22 cellular contexts compared by ENCODE assay signal in the genomic region with DNA sequence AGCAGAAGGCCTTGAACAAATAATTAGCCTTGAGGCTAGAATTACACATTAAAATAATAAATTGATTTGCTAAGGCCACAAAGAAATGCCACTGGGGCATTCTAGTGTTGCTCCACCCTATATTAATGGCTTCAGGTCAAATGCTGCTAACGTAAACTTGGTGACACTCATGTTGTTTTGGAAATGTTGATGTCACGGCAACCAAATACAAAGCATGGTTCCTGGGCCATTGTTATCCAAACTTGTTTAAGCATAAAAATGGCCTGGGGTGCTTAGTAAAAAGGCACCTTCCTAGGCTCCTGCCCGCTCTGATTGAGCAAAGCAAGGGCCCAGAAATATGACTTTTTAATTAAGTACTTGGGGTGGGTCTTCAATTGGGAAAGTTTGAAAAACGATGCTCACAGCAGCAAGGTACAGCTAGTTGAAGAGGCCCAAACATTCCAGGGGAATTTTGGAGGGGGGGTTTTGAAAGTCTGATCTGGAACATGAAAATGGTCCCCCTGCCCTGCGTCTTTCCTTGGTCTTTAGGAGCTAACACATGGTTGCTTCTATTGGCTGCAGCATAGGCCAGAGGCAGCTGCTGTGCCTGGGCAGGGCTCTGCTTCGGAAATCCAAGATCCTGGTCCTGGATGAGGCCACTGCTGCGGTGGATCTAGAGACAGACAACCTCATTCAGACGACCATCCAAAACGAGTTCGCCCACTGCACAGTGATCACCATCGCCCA.
DNase-seq lines count a peak whose midpoint lies in the region; ATAC-seq, FAIRE-seq and TF ChIP-seq lines count a peak whose summit lies in the region.
"Had no signal": no experiment of that assay in that cellular context is flagged by ENCODE, and none has a peak within 500 bp of the region (broad histone marks: within the 10 kb centered on the region; RNA-seq: fewer than 3 reads in every experiment).

No MANE protein-coding gene starts in this region.

- no peak for FAIRE-seq in A549 (lab: Jason Lieb, UNC)
- FAIRE-seq: GM12892, K562 had no signal

- no peak for TF ChIP-seq CTCF in A549 (IDR thresholded peaks at IDR 0.05)
- no peak for TF ChIP-seq CTCF in GM23338 (conservative IDR thresholded peaks at IDR 0.05; ENCODE audit: low read depth in 2 of 2)
- no peak for TF ChIP-seq CTCF in brain microvascular endothelial cell (IDR thresholded peaks at IDR 0.05; ENCODE audit: low read depth, low read length, missing control alignments)

- in situ Hi-C loops in brain microvascular endothelial cell (cut with HindIII; ENCODE audit: low pct_ligation_motif_present, low sequenced_read_pairs), result no loop called here

- no peaks in the 10 kb centered on the region for H3K9me3 Mint-ChIP-seq in GM23338
- H3K9me3 Mint-ChIP-seq: T-helper 2 cell treated with Interferon-gamma antibody and Interleukin-4, amounts not matched to agents 5 μg/mL and 100 μg/mL, for 36 hours had no signal

- no peak for TF ChIP-seq RAD21 in A549 (conservative IDR thresholded peaks at IDR 0.05 in 1 of 2, IDR thresholded peaks at IDR 0.05 in 1 of 2)

- H3K4me3 Mint-ChIP-seq in GM23338, result peak overlapping the region; percentile 42
- H3K4me3 Mint-ChIP-seq: T-helper 2 cell treated with Interferon-gamma antibody and Interleukin-4, amounts not matched to agents 5 μg/mL and 100 μg/mL, for 36 hours had no signal

- H3K27me3 Mint-ChIP-seq in GM23338 (ENCODE audit: insufficient read depth, low read depth, poor library complexity), result peaks cover 8% of the 10 kb centered on the region

- ATAC-seq in A549 (0 out of 6 replicates have a peak, but pooled peaks of 1 of the 2 experiments have one; percentile 6), GM23338 (peak; percentile 33), GM21619 (IDR thresholded peaks at IDR 0.05; ENCODE audit: unreplicated experiment) (no peak)
- ATAC-seq: activated CD4-positive, CD25-positive, alpha-beta regulatory T cell treated with anti-CD3 and anti-CD28 coated beads, Interleukin-2, amount 50 U/mL, for 24 hours; K562 had no signal

- H3K4me3 ChIP-seq in A549, result no peak overlapping the region
- H3K4me3 ChIP-seq in GM23338, result 0 out of 2 replicates have a peak overlapping the region, but pooled peaks have one; percentile 1
- H3K4me3 ChIP-seq in brain microvascular endothelial cell (ENCODE audit: low read depth, low read length), result no peak overlapping the region
- H3K4me3 ChIP-seq: adrenal gland, cardiac muscle cell, heart left ventricle, K562, ovary, suprapubic skin had no signal

- H3K9me2 ChIP-seq in GM23338 (ENCODE audit: insufficient read depth), result no peaks in the 10 kb centered on the region

- peaks cover 4% of the 10 kb centered on the region; the same call in 1 of the 2 replicates for H3F3A ChIP-seq in GM23338 (replicated peaks; ENCODE audit: low read depth)

- H3K4me1 ChIP-seq in A549 (peaks cover 60% of the 10 kb centered on the region), GM23338 (ENCODE audit: insufficient read depth) (peaks cover 50% of the 10 kb centered on the region)

- no peaks in the 10 kb centered on the region for H3K27me3 ChIP-seq in GM23338 (ENCODE audit: insufficient read depth)
- no peaks in the 10 kb centered on the region for H3K27me3 ChIP-seq in brain microvascular endothelial cell (replicated peaks)
- H3K27me3 ChIP-seq: adrenal gland, cardiac muscle cell, heart left ventricle, ovary, suprapubic skin had no signal

- no peaks in the 10 kb centered on the region for H3K9me3 ChIP-seq in A549
- H3K9me3 ChIP-seq: adrenal gland, ovary, suprapubic skin had no signal

- 83% methylated on average over 11 of the region's 11 CpGs for WGBS in A549 (ENCODE audit: missing lambda C conversion rate)

- no peaks in the 10 kb centered on the region for H3K36me3 Mint-ChIP-seq in GM23338 (ENCODE audit: low read depth)

- no peaks in the 10 kb centered on the region for H3K36me3 ChIP-seq in GM23338 (ENCODE audit: insufficient read depth)
- H3K36me3 ChIP-seq in brain microvascular endothelial cell (replicated peaks), result no peaks in the 10 kb centered on the region
- H3K36me3 ChIP-seq: adrenal gland, cardiac muscle cell, heart left ventricle, ovary, suprapubic skin had no signal

- POLR2A ChIA-PET in A549 (lab: Yijun Ruan, JAX), result no interaction called here

- peak overlapping the region; percentile 46; the same call in 1 of the 3 replicates for H3K4me2 ChIP-seq in A549
- H3K4me2 ChIP-seq in GM23338, result peak overlapping the region; percentile 66

- no peaks in the 10 kb centered on the region for H3K79me2 ChIP-seq in GM23338 (replicated peaks; ENCODE audit: insufficient read depth)

- H3K27ac ChIP-seq in A549 (peak overlapping the region; percentile 0 to 10; a peak in 2 of 6 replicates), GM23338 (ENCODE audit: low read depth) (peak overlapping the region; percentile 74), brain microvascular endothelial cell (no peak overlapping the region)
- H3K27ac ChIP-seq: adrenal gland, cardiac muscle cell, heart left ventricle, ovary, suprapubic skin had no signal

- no peak for TF ChIP-seq EP300 in A549 (IDR thresholded peaks at IDR 0.05)

- no peaks in the 10 kb centered on the region for H4K20me1 ChIP-seq in GM23338 (replicated peaks; ENCODE audit: insufficient read depth)

- CTCF ChIA-PET in A549 (lab: Yijun Ruan, JAX), result interaction anchor here (0.6 to 12.5 kb wide), 8 partner anchors 6 to 273 kb away, joined by 3 to 139 read pairs (median 6); partner anchors contain the start of gene DNMBP

- no peak for TF ChIP-seq POLR2A in A549 (IDR thresholded peaks at IDR 0.05; ENCODE audit: low read length)

- peak overlapping the region; percentile 79 for H3K27ac Mint-ChIP-seq in GM23338
- H3K27ac Mint-ChIP-seq: T-helper 2 cell treated with Interferon-gamma antibody and Interleukin-4, amounts not matched to agents 5 μg/mL and 100 μg/mL, for 36 hours had no signal

- DNase-seq in A549 (ENCODE audit: low read depth in 1 of 2, low spot score in 1 of 2) (peak in 1 of 2 experiments; percentile 47), GM23338 (ENCODE audit: low spot score) (peak; percentile 93), cerebellar cortex (ENCODE audit: low spot score) (peak; percentile 46), lung microvascular endothelial cell (ENCODE audit: low read depth in 2 of 2) (peak; percentile 27 to 62), brain microvascular endothelial cell (no peak), SK-N-DZ (ENCODE audit: low spot score) (no peak)
- no peak for DNase-seq in stimulated activated CD8-positive, alpha-beta memory T cell treated with anti-CD3 and anti-CD28 coated beads, Interleukin-4, amount 100 ng/mL, for 48 hours
- DNase-seq: activated effector memory CD4-positive, alpha-beta T cell treated with anti-CD3 and anti-CD28 coated beads, Interleukin-2, amount 50 U/mL, for 16 hours; adrenal gland; Calu3; effector memory CD4-positive, alpha-beta T cell; heart left ventricle; ovary; SIG-M5; stimulated activated CD4-positive, alpha-beta T cell treated with anti-CD3 and anti-CD28 coated beads, Interleukin-4, amount 100 ng/mL, for 24 hours had no signal

- H2AFZ ChIP-seq in GM23338, result peak overlapping the region; percentile 12; the same call in 1 of the 2 replicates

- peaks cover 61% of the 10 kb centered on the region for H3K4me1 Mint-ChIP-seq in GM23338

TF ChIP-seq in A549, 52 proteins besides CTCF, POLR2A, EP300 and RAD21:
- TF ChIP-seq POLR2AphosphoS2 (conservative IDR thresholded peaks at IDR 0.05; ENCODE audit: low read length) (0 out of 2 replicates have a peak, but pooled peaks have one; percentile 6), NFE2L2 (conservative IDR thresholded peaks at IDR 0.05; ENCODE audit: low read length) (no peak)

TF ChIP-seq in GM23338, 12 proteins besides CTCF, POLR2A, EP300 and RAD21 (continues in another document):
- no peak for TF ChIP-seq POLR2AphosphoS5 (IDR thresholded peaks at IDR 0.05; ENCODE audit: low read depth)
- no peak for TF ChIP-seq ZNF114 (CRISPR knock-in tag; IDR thresholded peaks at IDR 0.05)
- no peak for TF ChIP-seq CREB1 (CRISPR knock-in tag; IDR thresholded peaks at IDR 0.05; ENCODE audit: low read depth)
- TF ChIP-seq NANOG (IDR thresholded peaks at IDR 0.05; ENCODE audit: borderline replicate concordance), result no peak; the same call in 1 of the 2 replicates
- no peak for TF ChIP-seq STAT1 (IDR thresholded peaks at IDR 0.05; ENCODE audit: unreplicated experiment)

Comparison
In these comparisons a context has a peak if more than half of its experiments do, and no peak if none do; other contexts are left out.
1. DNase-seq: peak in GM23338 (single experiment), cerebellar cortex (single experiment) and lung microvascular endothelial cell (2 of 2); none in stimulated activated CD8-positive, alpha-beta memory T cell treated with anti-CD3 and anti-CD28 coated beads, Interleukin-4, amount 100 ng/mL, for 48 hours (single experiment), brain microvascular endothelial cell (single experiment) and SK-N-DZ (single experiment).